In the genomic region with DNA sequence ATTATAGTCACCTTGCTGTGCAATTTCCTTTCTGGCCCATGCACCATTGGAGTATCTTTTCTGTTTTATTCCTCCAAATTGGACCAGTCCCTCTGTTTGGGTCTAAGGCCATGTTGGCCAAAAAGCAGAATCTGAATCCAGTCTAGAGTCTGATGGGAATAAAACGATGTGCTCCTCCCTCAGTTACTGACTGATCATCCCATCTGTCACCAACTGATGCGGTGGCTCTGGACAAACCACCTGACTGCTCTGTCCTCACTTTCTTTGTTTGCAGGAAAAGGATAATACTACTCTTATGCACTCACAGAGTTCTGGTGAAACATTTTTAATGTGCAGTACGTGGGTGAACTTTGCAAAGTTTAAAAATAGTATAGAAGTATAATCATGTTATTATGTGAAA, we compare ENCODE assay signal across 20 cellular contexts.
A peak's percentile ranks its signal among the peaks of the same experiment; 100 is the strongest.
DNase-seq lines count a peak whose midpoint lies in the region; ATAC-seq and TF ChIP-seq lines count a peak whose summit lies in the region.
"Had no signal": no experiment of that assay in that cellular context is flagged by ENCODE, and none has a peak within 500 bp of the region (broad histone marks: within the 10 kb centered on the region; RNA-seq: fewer than 3 reads in every experiment).

No MANE protein-coding gene starts in this region.

- H2BK120ac ChIP-seq in mesenchymal stem cell (ENCODE audit: low read depth, low read length), result no peak overlapping the region

- no peak for TF ChIP-seq CTCF in brain microvascular endothelial cell (IDR thresholded peaks at IDR 0.05; ENCODE audit: low read depth, low read length, missing control alignments)
- no peak for TF ChIP-seq CTCF in thyroid gland (IDR thresholded peaks at IDR 0.05)

- 79% methylated on average over 2 of the region's 3 CpGs for WGBS in mesenchymal stem cell
- 89 to 91% methylated on average over 3 of the region's 3 CpGs for WGBS in thyroid gland, 2 donors

- H2BK12ac ChIP-seq in mesenchymal stem cell (ENCODE audit: low read length in 2 of 2), result no peak overlapping the region

- H3K27me3 ChIP-seq in brain microvascular endothelial cell (replicated peaks), result no peaks in the 10 kb centered on the region
- H3K27me3 ChIP-seq in mesenchymal stem cell (ENCODE audit: control insufficient read depth in 1 of 2, insufficient read depth in 1 of 2, low read length in 2 of 2), result no peaks in the 10 kb centered on the region
- H3K27me3 ChIP-seq in thyroid gland, result no peaks in the 10 kb centered on the region
- H3K27me3 ChIP-seq: BLaER1 treated with 17β-estradiol and CSF1 and Interleukin-3, amounts not matched to agents 10 nM and 100 nM had no signal

- H3K18ac ChIP-seq in mesenchymal stem cell (ENCODE audit: low read depth in 1 of 2, low read length in 2 of 2), result no peak overlapping the region

- no peak overlapping the region for H4K8ac ChIP-seq in mesenchymal stem cell (ENCODE audit: low read length)

- ATAC-seq in activated naive CD4-positive, alpha-beta T cell treated with anti-CD3 and anti-CD28 coated beads, Interleukin-2, amount 50 U/mL, for 72 hours, result no peak
- no peak for ATAC-seq in HG03432 (IDR thresholded peaks at IDR 0.05; ENCODE audit: unreplicated experiment)
- no peak for ATAC-seq in HG02970 (IDR thresholded peaks at IDR 0.05; ENCODE audit: low FRiP score, unreplicated experiment)

- no peak for TF ChIP-seq POLR2A in thyroid gland (IDR thresholded peaks at IDR 0.05)

- no peak overlapping the region for H2BK15ac ChIP-seq in mesenchymal stem cell (ENCODE audit: low read depth, poor library complexity, severe bottlenecking)

- no peak overlapping the region for H3K4ac ChIP-seq in mesenchymal stem cell (ENCODE audit: low read depth in 1 of 2, low read length in 2 of 2)

- no peak overlapping the region for H3K4me3 ChIP-seq in brain microvascular endothelial cell (ENCODE audit: low read depth, low read length)
- no peak overlapping the region for H3K4me3 ChIP-seq in mesenchymal stem cell (ENCODE audit: insufficient read depth in 1 of 2, low read depth in 1 of 2, low read length in 2 of 2)
- no peak overlapping the region for H3K4me3 ChIP-seq in thyroid gland (replicated peaks in 1 of 3)
- H3K4me3 ChIP-seq: BLaER1 treated with 17β-estradiol and CSF1 and Interleukin-3, amounts not matched to agents 10 nM and 100 nM had no signal

- H3K4me1 ChIP-seq in mesenchymal stem cell (ENCODE audit: control insufficient read depth, insufficient read depth, low read depth, low read length), result peaks cover 12% of the 10 kb centered on the region
- H3K4me1 ChIP-seq in thyroid gland, result peaks cover 10 to 35% of the 10 kb centered on the region in 2 donors

- no peak overlapping the region for H2AFZ ChIP-seq in mesenchymal stem cell (ENCODE audit: low read depth, low read length)

- intact Hi-C loops in thyroid gland (cut with DNase I), result no loop called here

- DNase-seq in NCI-H2171 treated with DMSO at 0.1 percent for 48 hours (lab: John Stamatoyannopoulos, UW) (peak; percentile 23), NCI-H2171 (lab: John Stamatoyannopoulos, UW) (no peak), brain microvascular endothelial cell (no peak), mesenchymal stem cell (no peak), thyroid gland (no peak)
- no peak for DNase-seq in activated naive CD4-positive, alpha-beta T cell treated with anti-CD3 and anti-CD28 coated beads, Interleukin-2, amount 50 U/mL, for 72 hours (ENCODE audit: low spot score in 2 of 2)
- DNase-seq: 8988T; CD8-positive, alpha-beta memory T cell; DMS79 treated with DMSO at 0.1 percent for 48 hours; GOT3; Kasumi-1; NCI-H1105; NCI-H187; NCI-H446; OCI-M1; RPMI8226 had no signal

- H3K9ac ChIP-seq in mesenchymal stem cell (ENCODE audit: low read length), result no peak overlapping the region
- H3K9ac ChIP-seq: BLaER1 treated with 17β-estradiol and CSF1 and Interleukin-3, amounts not matched to agents 10 nM and 100 nM had no signal

- H3K14ac ChIP-seq in mesenchymal stem cell (ENCODE audit: low read length in 2 of 2), result no peak overlapping the region

- in situ Hi-C loops in brain microvascular endothelial cell (cut with HindIII; ENCODE audit: low pct_ligation_motif_present, low sequenced_read_pairs), result no loop called here

- H3K36me3 ChIP-seq in brain microvascular endothelial cell (replicated peaks) (no peaks in the 10 kb centered on the region), mesenchymal stem cell (ENCODE audit: control insufficient read depth in 1 of 2, insufficient read depth in 2 of 2, low read depth in 1 of 2, low read length in 2 of 2) (no peaks in the 10 kb centered on the region), thyroid gland (no peaks in the 10 kb centered on the region)
- H3K36me3 ChIP-seq: BLaER1 treated with 17β-estradiol and CSF1 and Interleukin-3, amounts not matched to agents 10 nM and 100 nM had no signal

- H3K27ac ChIP-seq in brain microvascular endothelial cell, result peak overlapping the region; percentile 6
- H3K27ac ChIP-seq in mesenchymal stem cell (ENCODE audit: low read length, poor library complexity, severe bottlenecking), result peak overlapping the region; percentile 4
- H3K27ac ChIP-seq in thyroid gland, result peak overlapping the region in 1 of 3 donors; percentile 4
- H3K27ac ChIP-seq: BLaER1 treated with 17β-estradiol and CSF1 and Interleukin-3, amounts not matched to agents 10 nM and 100 nM had no signal

- H3K23ac ChIP-seq in mesenchymal stem cell (ENCODE audit: low read length in 2 of 2), result no peak overlapping the region

- H3K27ac Mint-ChIP-seq in activated naive CD4-positive, alpha-beta T cell treated with anti-CD3 and anti-CD28 coated beads, Interleukin-2, amount 50 U/mL, for 72 hours, result no peak overlapping the region
- H3K27ac Mint-ChIP-seq: CD8-positive, alpha-beta memory T cell; IgD-negative memory B cell had no signal

- H2BK5ac ChIP-seq in mesenchymal stem cell (ENCODE audit: low read depth, low read length, poor library complexity, severe bottlenecking), result no peak overlapping the region

- H3K36me3 Mint-ChIP-seq in activated naive CD4-positive, alpha-beta T cell treated with anti-CD3 and anti-CD28 coated beads, Interleukin-2, amount 50 U/mL, for 72 hours, result no peaks in the 10 kb centered on the region

- no peak overlapping the region for H3K4me2 ChIP-seq in mesenchymal stem cell (ENCODE audit: low read length, poor library complexity, severe bottlenecking)

- no peaks in the 10 kb centered on the region for H3K9me3 Mint-ChIP-seq in activated naive CD4-positive, alpha-beta T cell treated with anti-CD3 and anti-CD28 coated beads, Interleukin-2, amount 50 U/mL, for 72 hours
- H3K9me3 Mint-ChIP-seq: CD8-positive, alpha-beta memory T cell; IgD-negative memory B cell had no signal

- peaks cover 9% of the 10 kb centered on the region for H3K79me1 ChIP-seq in mesenchymal stem cell (replicated peaks; ENCODE audit: low read length, poor library complexity, severe bottlenecking)

- H4K91ac ChIP-seq in mesenchymal stem cell (ENCODE audit: low read length), result no peak overlapping the region

- no peaks in the 10 kb centered on the region for H3K9me3 ChIP-seq in mesenchymal stem cell (ENCODE audit: control insufficient read depth, low read length)
- H3K9me3 ChIP-seq in thyroid gland, result no peaks in the 10 kb centered on the region
- H3K9me3 ChIP-seq: BLaER1 treated with 17β-estradiol and CSF1 and Interleukin-3, amounts not matched to agents 10 nM and 100 nM had no signal

- peak overlapping the region; percentile 49 for H2AK5ac ChIP-seq in mesenchymal stem cell (ENCODE audit: low read length, severe bottlenecking)
